Comparison of ENCODE assay signal across 8 cellular contexts in the genomic region with DNA sequence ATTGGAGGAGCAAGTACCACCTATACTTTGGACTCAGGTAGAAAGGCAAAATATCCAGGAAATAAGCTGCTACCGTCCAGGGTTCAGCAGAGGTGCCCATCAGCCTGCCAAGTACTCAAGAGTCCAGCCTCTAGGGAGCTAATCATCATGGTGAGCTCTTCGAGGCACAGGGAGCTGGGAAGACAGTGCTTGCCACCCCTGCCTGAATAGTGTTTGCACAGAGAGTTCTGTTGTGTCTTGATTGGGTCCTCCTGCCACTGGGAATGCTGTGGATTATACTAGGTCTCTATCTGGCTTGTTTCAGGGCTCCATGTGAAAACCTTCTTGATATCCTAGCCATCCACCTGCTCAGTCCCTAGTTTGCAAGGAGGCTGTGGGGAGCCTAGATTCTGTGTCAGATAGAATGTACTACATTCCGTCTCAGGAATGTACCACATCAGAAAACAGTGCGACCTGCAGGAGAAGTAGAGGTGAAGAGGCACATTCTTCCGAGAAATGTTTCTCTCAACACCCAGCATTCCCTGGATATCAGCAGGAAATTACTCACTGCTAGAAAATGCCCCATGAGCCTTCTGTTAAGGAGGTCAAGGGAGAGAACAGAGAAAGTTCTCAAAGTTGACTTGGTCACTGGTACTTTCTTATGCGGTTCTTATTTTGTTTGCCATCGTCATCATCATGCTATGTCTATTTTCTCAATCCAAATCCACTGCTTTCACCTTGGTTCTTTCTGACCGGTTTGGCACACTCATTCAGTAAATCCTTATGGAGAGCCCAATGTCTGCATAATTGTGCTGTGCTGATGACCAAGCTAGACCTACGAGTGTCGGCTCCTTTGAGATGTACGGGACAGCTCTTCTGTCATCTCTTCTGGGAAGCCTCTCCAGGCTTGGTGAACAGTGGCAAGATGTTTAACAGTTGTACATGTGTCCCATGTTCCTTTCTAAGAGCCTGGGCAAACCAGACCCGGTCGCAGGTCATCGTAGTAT. TPM values are rescaled to one million over a fixed set of nuclear protein-coding genes. Genes with fewer than 3 reads are reported as not detected.
A peak's percentile ranks its signal among the peaks of the same experiment; 100 is the strongest.
DNase-seq lines count a peak whose midpoint lies in the region; ATAC-seq and TF ChIP-seq lines count a peak whose summit lies in the region.

No MANE protein-coding gene starts in this region.

- H3K79me2 ChIP-seq in osteoblast (ENCODE audit: insufficient read depth, low read length): peaks cover 88% of the 10 kb centered on the region

- peaks cover under 1% of the 10 kb centered on the region for H4K20me1 ChIP-seq in osteoblast (ENCODE audit: insufficient read depth, low read length)

- DNase-seq in ELF-1 (ENCODE audit: low read depth, low spot score) (peak; percentile 54), osteoblast (ENCODE audit: insufficient read length, low spot score, missing footprints) (peak; percentile 79), NCI-H1930 (lab: John Stamatoyannopoulos, UW) (no peak), CD1c-positive myeloid dendritic cell (ENCODE audit: extremely low spot score) (no peak), WERI-Rb-1 (no peak)
- no peak for DNase-seq in effector memory CD8-positive, alpha-beta T cell

- H3K36me3 Mint-ChIP-seq in IgD-negative memory B cell: peaks cover 15% of the 10 kb centered on the region
- peaks cover 29% of the 10 kb centered on the region for H3K36me3 Mint-ChIP-seq in effector memory CD8-positive, alpha-beta T cell (ENCODE audit: insufficient read depth)

- no peaks in the 10 kb centered on the region for H3K27me3 Mint-ChIP-seq in IgD-negative memory B cell
- H3K27me3 Mint-ChIP-seq in effector memory CD8-positive, alpha-beta T cell: no peaks in the 10 kb centered on the region

- peak overlapping the region; percentile 92 to 96 (median 95) for H3K27ac Mint-ChIP-seq in IgD-negative memory B cell
- peak overlapping the region; percentile 61 to 82 for H3K27ac Mint-ChIP-seq in effector memory CD8-positive, alpha-beta T cell

- no peak overlapping the region for H2AFZ ChIP-seq in osteoblast (ENCODE audit: low read length)

- H3K9me3 ChIP-seq in osteoblast (ENCODE audit: low read depth, low read length) (no peaks in the 10 kb centered on the region), WERI-Rb-1 (ENCODE audit: severe bottlenecking) (no peaks in the 10 kb centered on the region)

- H3K4me3 ChIP-seq in osteoblast (ENCODE audit: insufficient read depth, low read length): peak overlapping the region; percentile 25
- no peak overlapping the region for H3K4me3 ChIP-seq in WERI-Rb-1 (ENCODE audit: low read depth, low read length)

- H3K4me3 Mint-ChIP-seq in IgD-negative memory B cell: peak overlapping the region; percentile 57 to 93 (median 80)
- H3K4me3 Mint-ChIP-seq in effector memory CD8-positive, alpha-beta T cell: peak overlapping the region in 1 of 2 donors; percentile 51

- peak; percentile 40 for TF ChIP-seq CTCF in osteoblast (IDR thresholded peaks at IDR 0.05; ENCODE audit: extremely low read depth, low read depth, low read length)
- TF ChIP-seq CTCF in WERI-Rb-1 (IDR thresholded peaks at IDR 0.05; ENCODE audit: low read depth, low read length): no peak

- H3K9me3 Mint-ChIP-seq in IgD-negative memory B cell: peaks cover 3 to 8% (median 3%) of the 10 kb centered on the region in 3 donors
- H3K9me3 Mint-ChIP-seq in effector memory CD8-positive, alpha-beta T cell: no peaks in the 10 kb centered on the region

- H3K4me1 Mint-ChIP-seq in IgD-negative memory B cell: peaks cover 63 to 68% (median 64%) of the 10 kb centered on the region in 3 donors
- H3K4me1 Mint-ChIP-seq in effector memory CD8-positive, alpha-beta T cell (ENCODE audit: low read depth in 2 of 2): peaks cover 59 to 69% of the 10 kb centered on the region in 2 donors

- no peaks in the 10 kb centered on the region for H3K36me3 ChIP-seq in osteoblast (ENCODE audit: insufficient read depth, low read length)
- no peaks in the 10 kb centered on the region for H3K36me3 ChIP-seq in WERI-Rb-1

- peaks cover 29% of the 10 kb centered on the region for H3K4me1 ChIP-seq in osteoblast (ENCODE audit: insufficient read depth, low read length)

- ATAC-seq in effector memory CD8-positive, alpha-beta T cell (replicated peaks): no peak
- ATAC-seq in HG03521 (IDR thresholded peaks at IDR 0.05; ENCODE audit: unreplicated experiment): no peak

- H3K27me3 ChIP-seq in osteoblast (ENCODE audit: insufficient read depth, low read length): no peaks in the 10 kb centered on the region
- no peaks in the 10 kb centered on the region for H3K27me3 ChIP-seq in WERI-Rb-1 (ENCODE audit: insufficient read depth, low read depth, severe bottlenecking)

- peak overlapping the region; percentile 77 for H3K27ac ChIP-seq in osteoblast (ENCODE audit: low read depth, low read length)
- H3K27ac ChIP-seq in WERI-Rb-1: no peak overlapping the region

- peak overlapping the region; percentile 75 for H3K4me2 ChIP-seq in osteoblast (ENCODE audit: insufficient read depth, low read length)

RNA-seq across cellular contexts. Expression of a gene that starts 30.7 kb away (rescaled TPM):
- polyA plus RNA-seq in IgD-negative memory B cell: 73.8 TPM
- 27.4 and 28.6 TPM in 2 replicates for total RNA-seq in osteoblast

Comparison
In these comparisons a context has a peak if more than half of its experiments do, and no peak if none do; other contexts are left out.
1. DNase-seq: peak in ELF-1 (single experiment) and osteoblast (single experiment); none in effector memory CD8-positive, alpha-beta T cell (0 of 3), NCI-H1930 (0 of 2), CD1c-positive myeloid dendritic cell (single experiment) and WERI-Rb-1 (single experiment).